In genomic region chr15:42286445-42287029, GRCh38 we compare ENCODE assay signal across 1 cellular context.
TF ChIP-seq lines count a peak whose summit lies in the region.

No MANE protein-coding gene starts in this region.

TF ChIP-seq in liver, 16 proteins besides CTCF, POLR2A, EP300 and RAD21 (continued from another document):
- TF ChIP-seq SP1 (IDR thresholded peaks at IDR 0.05) (peak; percentile 53), RXRA (IDR thresholded peaks at IDR 0.05) (peak; percentile 48 to 74)
- TF ChIP-seq, protein P1, sequence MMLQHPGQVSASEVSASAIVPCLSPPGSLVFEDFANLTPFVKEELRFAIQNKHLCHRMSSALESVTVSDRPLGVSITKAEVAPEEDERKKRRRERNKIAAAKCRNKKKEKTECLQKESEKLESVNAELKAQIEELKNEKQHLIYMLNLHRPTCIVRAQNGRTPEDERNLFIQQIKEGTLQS (IDR thresholded peaks at IDR 0.05) = peak; percentile 81
